11 cellular contexts compared by ENCODE assay signal in the genomic region with DNA sequence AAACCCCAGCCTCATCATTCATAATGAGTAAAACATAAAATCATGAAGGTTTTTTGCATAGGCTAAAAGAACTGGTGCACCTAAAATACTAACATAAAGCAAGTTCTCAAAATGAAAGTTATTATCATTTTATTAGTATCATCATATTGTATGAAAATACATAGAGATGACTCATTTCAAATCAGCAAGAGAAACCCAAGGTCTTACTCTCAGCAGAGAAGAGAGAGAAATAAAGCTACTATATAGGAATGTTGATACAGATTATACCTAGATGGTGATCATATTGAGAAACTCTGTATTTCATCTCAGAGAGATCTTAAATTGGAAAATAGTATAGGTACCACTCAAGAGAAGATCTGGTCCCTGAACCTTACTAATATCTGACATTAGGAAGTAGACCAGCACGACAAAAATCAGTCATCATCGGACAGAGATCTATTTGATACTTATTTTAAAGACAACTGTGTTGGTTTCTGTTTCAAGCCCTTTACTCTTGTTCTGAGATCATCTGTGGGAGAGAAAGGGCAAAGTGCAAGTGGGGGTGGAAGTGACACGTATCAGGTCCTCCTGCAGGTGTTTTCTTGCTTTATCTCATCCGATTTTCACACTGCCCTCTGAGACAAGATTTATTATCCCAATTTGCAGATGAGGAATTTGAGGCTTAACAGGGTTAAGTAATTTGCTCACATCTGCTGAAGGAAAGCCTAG.
DNase-seq lines count a peak whose midpoint lies in the region; ATAC-seq and TF ChIP-seq lines count a peak whose summit lies in the region.
"Had no signal": no experiment of that assay in that cellular context is flagged by ENCODE, and none has a peak within 500 bp of the region (broad histone marks: within the 10 kb centered on the region; RNA-seq: fewer than 3 reads in every experiment).

No MANE protein-coding gene starts in this region.

- no peaks in the 10 kb centered on the region for H3K4me1 ChIP-seq in mesendoderm (ENCODE audit: control insufficient read depth, low read depth, low read length)
- H3K4me1 ChIP-seq: gastroesophageal sphincter had no signal

- no peak overlapping the region for H2BK5ac ChIP-seq in mesendoderm (ENCODE audit: low read length)

- no peaks in the 10 kb centered on the region for H3K79me2 ChIP-seq in mesendoderm (ENCODE audit: control insufficient read depth, insufficient read depth, low read length)

- no peaks in the 10 kb centered on the region for H3K27me3 ChIP-seq in mesendoderm (ENCODE audit: insufficient read depth, low read length, poor library complexity)
- H3K27me3 ChIP-seq: gastroesophageal sphincter had no signal

- H2BK120ac ChIP-seq in mesendoderm (ENCODE audit: low read depth, low read length) = no peak overlapping the region

- no peak overlapping the region for H3K27ac ChIP-seq in caudate nucleus (ENCODE audit: low read depth, low read length)
- H3K27ac ChIP-seq in mesendoderm (ENCODE audit: low read depth, low read length) = no peak overlapping the region
- H3K27ac ChIP-seq: gastroesophageal sphincter had no signal

- no peak overlapping the region for H3K56ac ChIP-seq in mesendoderm (ENCODE audit: low read length)

- no peak overlapping the region for H3K9ac ChIP-seq in mesendoderm (ENCODE audit: low read length)

- no peak overlapping the region for H4K5ac ChIP-seq in mesendoderm (ENCODE audit: low read length)

- H3K4ac ChIP-seq in mesendoderm (ENCODE audit: low read depth, low read length) = no peak overlapping the region

- H3K36me3 ChIP-seq in mesendoderm (ENCODE audit: control insufficient read depth, insufficient read depth, low read length) = no peaks in the 10 kb centered on the region
- H3K36me3 ChIP-seq: gastroesophageal sphincter had no signal

- WGBS in mesendoderm (ENCODE audit: extremely low coverage, insufficient coverage, low lambda C conversion rate) = no CpG with 5 or more reads among the region's 4 CpGs

- no peak overlapping the region for H3K18ac ChIP-seq in mesendoderm (ENCODE audit: low read length)

- DNase-seq in fibroblast of mammary gland (ENCODE audit: low read depth) (peak; percentile 14), HEK293T (ENCODE audit: extremely low spot score) (no peak), HuH-7 (ENCODE audit: low spot score) (no peak), caudate nucleus (lab: John Stamatoyannopoulos, UW) (no peak), mesendoderm (no peak)
- DNase-seq: activated naive CD4-positive, alpha-beta T cell treated with anti-CD3 and anti-CD28 coated beads for 36 hours; CD8-positive, alpha-beta memory T cell had no signal

- H2BK15ac ChIP-seq in mesendoderm (replicated peaks; ENCODE audit: low read depth) = no peak overlapping the region

- H3K23ac ChIP-seq in mesendoderm (ENCODE audit: low read length) = no peak overlapping the region

- H3K79me1 ChIP-seq in mesendoderm (ENCODE audit: low read length) = no peaks in the 10 kb centered on the region

- TF ChIP-seq CTCF in fibroblast of mammary gland (conservative IDR thresholded peaks at IDR 0.05; ENCODE audit: control insufficient read depth, insufficient read depth, low read depth, low read length) = no peak

- no peak overlapping the region for H2AK5ac ChIP-seq in mesendoderm (ENCODE audit: low read length)

- H4K8ac ChIP-seq in mesendoderm (ENCODE audit: low read depth, low read length) = no peak overlapping the region

- H3K4me2 ChIP-seq in mesendoderm (ENCODE audit: low read length) = no peak overlapping the region

- CTCF ChIA-PET in HEK293T (lab: Yijun Ruan, JAX) = no interaction called here

- H3K4me3 ChIP-seq in fibroblast of mammary gland (ENCODE audit: control insufficient read depth, low read depth, low read length) (no peak overlapping the region), mesendoderm (ENCODE audit: low read length) (no peak overlapping the region)
- H3K4me3 ChIP-seq: gastroesophageal sphincter had no signal

- ATAC-seq in GM18873 (IDR thresholded peaks at IDR 0.05; ENCODE audit: low FRiP score, unreplicated experiment) (peak; percentile 78), GM21528 (IDR thresholded peaks at IDR 0.05; ENCODE audit: low FRiP score, unreplicated experiment) (peak; percentile 90), HG03095 (IDR thresholded peaks at IDR 0.05; ENCODE audit: unreplicated experiment) (peak; percentile 94)
- ATAC-seq: gastroesophageal sphincter had no signal

- POLR2A ChIA-PET in HEK293T (lab: Yijun Ruan, JAX) = no interaction called here

TF ChIP-seq in HEK293T, 16 proteins besides CTCF, POLR2A, EP300 and RAD21:
- TF ChIP-seq TARDBP (IDR thresholded peaks at IDR 0.05) = no peak
- TF ChIP-seq BHLHE40 (IDR thresholded peaks at IDR 0.05; ENCODE audit: borderline replicate concordance) = no peak
- no peak for TF ChIP-seq PKNOX1 (IDR thresholded peaks at IDR 0.05)
- no peak for TF ChIP-seq SP1 (IDR thresholded peaks at IDR 0.05)
- no peak for TF ChIP-seq ELF4 (IDR thresholded peaks at IDR 0.05)
- no peak for TF ChIP-seq ARNT (IDR thresholded peaks at IDR 0.05)
- TF ChIP-seq HDGF (IDR thresholded peaks at IDR 0.05; ENCODE audit: borderline replicate concordance) = no peak
- no peak for TF ChIP-seq NFRKB (IDR thresholded peaks at IDR 0.05)
- TF ChIP-seq FOXK2 (IDR thresholded peaks at IDR 0.05) = no peak
- TF ChIP-seq ZNF384 (IDR thresholded peaks at IDR 0.05) = no peak
- no peak for TF ChIP-seq FOXA1 (IDR thresholded peaks at IDR 0.05)
- TF ChIP-seq LEF1 (IDR thresholded peaks at IDR 0.05; ENCODE audit: borderline replicate concordance) = no peak
- TF ChIP-seq CTBP1 (IDR thresholded peaks at IDR 0.05; ENCODE audit: borderline replicate concordance) = no peak
- no peak for TF ChIP-seq FOXM1 (IDR thresholded peaks at IDR 0.05; ENCODE audit: borderline replicate concordance)
- no peak for TF ChIP-seq SUZ12 (IDR thresholded peaks at IDR 0.05)
TF ChIP-seq in HEK293T: peak in this region for 0.
